Comparison of ENCODE assay signal across 2 cellular contexts in genomic region chr17:78253946-78254672, GRCh38.
TF ChIP-seq lines count a peak whose summit lies in the region.

No MANE protein-coding gene starts in this region.

TF ChIP-seq in HEK293, 187 proteins besides CTCF, POLR2A, EP300 and RAD21 (continued from another document and continues in another):
- TF ChIP-seq, protein P1, sequence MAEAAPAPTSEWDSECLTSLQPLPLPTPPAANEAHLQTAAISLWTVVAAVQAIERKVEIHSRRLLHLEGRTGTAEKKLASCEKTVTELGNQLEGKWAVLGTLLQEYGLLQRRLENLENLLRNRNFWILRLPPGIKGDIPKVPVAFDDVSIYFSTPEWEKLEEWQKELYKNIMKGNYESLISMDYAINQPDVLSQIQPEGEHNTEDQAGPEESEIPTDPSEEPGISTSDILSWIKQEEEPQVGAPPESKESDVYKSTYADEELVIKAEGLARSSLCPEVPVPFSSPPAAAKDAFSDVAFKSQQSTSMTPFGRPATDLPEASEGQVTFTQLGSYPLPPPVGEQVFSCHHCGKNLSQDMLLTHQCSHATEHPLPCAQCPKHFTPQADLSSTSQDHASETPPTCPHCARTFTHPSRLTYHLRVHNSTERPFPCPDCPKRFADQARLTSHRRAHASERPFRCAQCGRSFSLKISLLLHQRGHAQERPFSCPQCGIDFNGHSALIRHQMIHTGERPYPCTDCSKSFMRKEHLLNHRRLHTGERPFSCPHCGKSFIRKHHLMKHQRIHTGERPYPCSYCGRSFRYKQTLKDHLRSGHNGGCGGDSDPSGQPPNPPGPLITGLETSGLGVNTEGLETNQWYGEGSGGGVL (tag by site-specific recombination; IDR thresholded peaks at IDR 0.05), result peak; percentile 25; the same call in 1 of the 2 replicates
- peak; percentile 95 for TF ChIP-seq IKZF3 (tag by site-specific recombination; IDR thresholded peaks at IDR 0.05)
- peak; percentile 99 for TF ChIP-seq ZNF76 (tag by site-specific recombination; IDR thresholded peaks at IDR 0.05; ENCODE audit: borderline replicate concordance, low read depth)
- no peak for TF ChIP-seq ZNF311 (tag by site-specific recombination; IDR thresholded peaks at IDR 0.05; ENCODE audit: borderline replicate concordance)
- TF ChIP-seq ZNF529 (tag by site-specific recombination; IDR thresholded peaks at IDR 0.05; ENCODE audit: insufficient replicate concordance), result no peak
- TF ChIP-seq, protein P2, sequence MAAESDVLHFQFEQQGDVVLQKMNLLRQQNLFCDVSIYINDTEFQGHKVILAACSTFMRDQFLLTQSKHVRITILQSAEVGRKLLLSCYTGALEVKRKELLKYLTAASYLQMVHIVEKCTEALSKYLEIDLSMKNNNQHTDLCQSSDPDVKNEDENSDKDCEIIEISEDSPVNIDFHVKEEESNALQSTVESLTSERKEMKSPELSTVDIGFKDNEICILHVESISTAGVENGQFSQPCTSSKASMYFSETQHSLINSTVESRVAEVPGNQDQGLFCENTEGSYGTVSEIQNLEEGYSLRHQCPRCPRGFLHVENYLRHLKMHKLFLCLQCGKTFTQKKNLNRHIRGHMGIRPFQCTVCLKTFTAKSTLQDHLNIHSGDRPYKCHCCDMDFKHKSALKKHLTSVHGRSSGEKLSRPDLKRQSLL (tag by site-specific recombination; IDR thresholded peaks at IDR 0.05), result peak; percentile 55; the same call in 1 of the 2 replicates
- TF ChIP-seq ZNF335 (tag by site-specific recombination; conservative IDR thresholded peaks at IDR 0.05), result peak; percentile 91
- peak; percentile 95 for TF ChIP-seq ZBTB20 (tag by site-specific recombination; IDR thresholded peaks at IDR 0.05)
- TF ChIP-seq ZBTB21 (tag by site-specific recombination; IDR thresholded peaks at IDR 0.05), result no peak
- TF ChIP-seq, protein P3, sequence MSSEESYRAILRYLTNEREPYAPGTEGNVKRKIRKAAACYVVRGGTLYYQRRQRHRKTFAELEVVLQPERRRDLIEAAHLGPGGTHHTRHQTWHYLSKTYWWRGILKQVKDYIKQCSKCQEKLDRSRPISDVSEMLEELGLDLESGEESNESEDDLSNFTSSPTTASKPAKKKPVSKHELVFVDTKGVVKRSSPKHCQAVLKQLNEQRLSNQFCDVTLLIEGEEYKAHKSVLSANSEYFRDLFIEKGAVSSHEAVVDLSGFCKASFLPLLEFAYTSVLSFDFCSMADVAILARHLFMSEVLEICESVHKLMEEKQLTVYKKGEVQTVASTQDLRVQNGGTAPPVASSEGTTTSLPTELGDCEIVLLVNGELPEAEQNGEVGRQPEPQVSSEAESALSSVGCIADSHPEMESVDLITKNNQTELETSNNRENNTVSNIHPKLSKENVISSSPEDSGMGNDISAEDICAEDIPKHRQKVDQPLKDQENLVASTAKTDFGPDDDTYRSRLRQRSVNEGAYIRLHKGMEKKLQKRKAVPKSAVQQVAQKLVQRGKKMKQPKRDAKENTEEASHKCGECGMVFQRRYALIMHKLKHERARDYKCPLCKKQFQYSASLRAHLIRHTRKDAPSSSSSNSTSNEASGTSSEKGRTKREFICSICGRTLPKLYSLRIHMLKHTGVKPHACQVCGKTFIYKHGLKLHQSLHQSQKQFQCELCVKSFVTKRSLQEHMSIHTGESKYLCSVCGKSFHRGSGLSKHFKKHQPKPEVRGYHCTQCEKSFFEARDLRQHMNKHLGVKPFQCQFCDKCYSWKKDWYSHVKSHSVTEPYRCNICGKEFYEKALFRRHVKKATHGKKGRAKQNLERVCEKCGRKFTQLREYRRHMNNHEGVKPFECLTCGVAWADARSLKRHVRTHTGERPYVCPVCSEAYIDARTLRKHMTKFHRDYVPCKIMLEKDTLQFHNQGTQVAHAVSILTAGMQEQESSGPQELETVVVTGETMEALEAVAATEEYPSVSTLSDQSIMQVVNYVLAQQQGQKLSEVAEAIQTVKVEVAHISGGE (tag by site-specific recombination; conservative IDR thresholded peaks at IDR 0.05; ENCODE audit: low read depth), result 0 out of 2 replicates have a peak, but pooled peaks have one; percentile 25
- TF ChIP-seq ZNF423 (tag by site-specific recombination; IDR thresholded peaks at IDR 0.05), result no peak
- TF ChIP-seq YY1 (tag by site-specific recombination; IDR thresholded peaks at IDR 0.05), result peak; percentile 85
- TF ChIP-seq ZNF23 (tag by site-specific recombination; IDR thresholded peaks at IDR 0.05; ENCODE audit: borderline replicate concordance), result no peak
- TF ChIP-seq KLF9 (tag by site-specific recombination; IDR thresholded peaks at IDR 0.05; ENCODE audit: low read depth), result peak; percentile 7; the same call in 1 of the 2 replicates
- TF ChIP-seq ZNF366 (tag by site-specific recombination; conservative IDR thresholded peaks at IDR 0.05), result no peak
- TF ChIP-seq, protein P4, sequence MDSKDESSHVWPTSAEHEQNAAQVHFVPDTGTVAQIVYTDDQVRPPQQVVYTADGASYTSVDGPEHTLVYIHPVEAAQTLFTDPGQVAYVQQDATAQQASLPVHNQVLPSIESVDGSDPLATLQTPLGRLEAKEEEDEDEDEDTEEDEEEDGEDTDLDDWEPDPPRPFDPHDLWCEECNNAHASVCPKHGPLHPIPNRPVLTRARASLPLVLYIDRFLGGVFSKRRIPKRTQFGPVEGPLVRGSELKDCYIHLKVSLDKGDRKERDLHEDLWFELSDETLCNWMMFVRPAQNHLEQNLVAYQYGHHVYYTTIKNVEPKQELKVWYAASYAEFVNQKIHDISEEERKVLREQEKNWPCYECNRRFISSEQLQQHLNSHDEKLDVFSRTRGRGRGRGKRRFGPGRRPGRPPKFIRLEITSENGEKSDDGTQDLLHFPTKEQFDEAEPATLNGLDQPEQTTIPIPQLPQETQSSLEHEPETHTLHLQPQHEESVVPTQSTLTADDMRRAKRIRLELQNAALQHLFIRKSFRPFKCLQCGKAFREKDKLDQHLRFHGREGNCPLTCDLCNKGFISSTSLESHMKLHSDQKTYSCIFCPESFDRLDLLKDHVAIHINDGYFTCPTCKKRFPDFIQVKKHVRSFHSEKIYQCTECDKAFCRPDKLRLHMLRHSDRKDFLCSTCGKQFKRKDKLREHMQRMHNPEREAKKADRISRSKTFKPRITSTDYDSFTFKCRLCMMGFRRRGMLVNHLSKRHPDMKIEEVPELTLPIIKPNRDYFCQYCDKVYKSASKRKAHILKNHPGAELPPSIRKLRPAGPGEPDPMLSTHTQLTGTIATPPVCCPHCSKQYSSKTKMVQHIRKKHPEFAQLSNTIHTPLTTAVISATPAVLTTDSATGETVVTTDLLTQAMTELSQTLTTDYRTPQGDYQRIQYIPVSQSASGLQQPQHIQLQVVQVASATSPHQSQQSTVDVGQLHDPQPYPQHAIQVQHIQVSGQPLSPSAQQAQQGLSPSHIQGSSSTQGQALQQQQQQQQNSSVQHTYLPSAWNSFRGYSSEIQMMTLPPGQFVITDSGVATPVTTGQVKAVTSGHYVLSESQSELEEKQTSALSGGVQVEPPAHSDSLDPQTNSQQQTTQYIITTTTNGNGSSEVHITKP (tag by site-specific recombination; IDR thresholded peaks at IDR 0.05), result peak; percentile 62
- no peak for TF ChIP-seq ZNF548 (tag by site-specific recombination; IDR thresholded peaks at IDR 0.05)
- TF ChIP-seq ZBTB48 (tag by site-specific recombination; IDR thresholded peaks at IDR 0.05), result peak; percentile 89; the same call in 1 of the 2 replicates
- TF ChIP-seq ZSCAN30 (tag by site-specific recombination; IDR thresholded peaks at IDR 0.05), result peak; percentile 91
- peak; percentile 68 for TF ChIP-seq KLF8 (tag by site-specific recombination; IDR thresholded peaks at IDR 0.05)

TF ChIP-seq in K562, 482 proteins besides CTCF, POLR2A, EP300 and RAD21 (continued from another document and continues in another):
- TF ChIP-seq, protein P3 (CRISPR knock-in tag; IDR thresholded peaks at IDR 0.05), result peak in 1 of 3 experiments; percentile 57; a peak in 2 of 6 replicates
- TF ChIP-seq ARID4B (CRISPR knock-in tag; IDR thresholded peaks at IDR 0.05), result peak; percentile 60
- peak; percentile 86 for TF ChIP-seq RBFOX2 (IDR thresholded peaks at IDR 0.05; ENCODE audit: low read depth, low read length)
- no peak for TF ChIP-seq ZNF699 (CRISPR knock-in tag; IDR thresholded peaks at IDR 0.05; ENCODE audit: insufficient replicate concordance)
- 0 out of 2 replicates have a peak, but pooled peaks have one; percentile 53 for TF ChIP-seq ETV5 (CRISPR knock-in tag; IDR thresholded peaks at IDR 0.05; ENCODE audit: low read depth)
- peak; percentile 84 for TF ChIP-seq POLR2G (IDR thresholded peaks at IDR 0.05; ENCODE audit: low read depth, low read length)
- TF ChIP-seq RBM25 (IDR thresholded peaks at IDR 0.05; ENCODE audit: low read depth, low read length, severe bottlenecking), result no peak
- TF ChIP-seq ILK (tag; IDR thresholded peaks at IDR 0.05; ENCODE audit: borderline replicate concordance, low read depth), result no peak
- TF ChIP-seq ZNF197 (CRISPR knock-in tag; IDR thresholded peaks at IDR 0.05; ENCODE audit: low read depth), result peak; percentile 60; the same call in 1 of the 2 replicates
- TF ChIP-seq, protein P5, sequence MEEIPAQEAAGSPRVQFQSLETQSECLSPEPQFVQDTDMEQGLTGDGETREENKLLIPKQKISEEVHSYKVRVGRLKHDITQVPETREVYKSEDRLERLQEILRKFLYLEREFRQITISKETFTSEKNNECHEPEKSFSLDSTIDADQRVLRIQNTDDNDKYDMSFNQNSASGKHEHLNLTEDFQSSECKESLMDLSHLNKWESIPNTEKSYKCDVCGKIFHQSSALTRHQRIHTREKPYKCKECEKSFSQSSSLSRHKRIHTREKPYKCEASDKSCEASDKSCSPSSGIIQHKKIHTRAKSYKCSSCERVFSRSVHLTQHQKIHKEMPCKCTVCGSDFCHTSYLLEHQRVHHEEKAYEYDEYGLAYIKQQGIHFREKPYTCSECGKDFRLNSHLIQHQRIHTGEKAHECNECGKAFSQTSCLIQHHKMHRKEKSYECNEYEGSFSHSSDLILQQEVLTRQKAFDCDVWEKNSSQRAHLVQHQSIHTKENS (CRISPR knock-in tag; IDR thresholded peaks at IDR 0.05), result no peak
- TF ChIP-seq TEAD1 (CRISPR knock-in tag; IDR thresholded peaks at IDR 0.05), result peak in 1 of 2 experiments; percentile 56; a peak in 2 of 4 replicates
- TF ChIP-seq, protein P6, sequence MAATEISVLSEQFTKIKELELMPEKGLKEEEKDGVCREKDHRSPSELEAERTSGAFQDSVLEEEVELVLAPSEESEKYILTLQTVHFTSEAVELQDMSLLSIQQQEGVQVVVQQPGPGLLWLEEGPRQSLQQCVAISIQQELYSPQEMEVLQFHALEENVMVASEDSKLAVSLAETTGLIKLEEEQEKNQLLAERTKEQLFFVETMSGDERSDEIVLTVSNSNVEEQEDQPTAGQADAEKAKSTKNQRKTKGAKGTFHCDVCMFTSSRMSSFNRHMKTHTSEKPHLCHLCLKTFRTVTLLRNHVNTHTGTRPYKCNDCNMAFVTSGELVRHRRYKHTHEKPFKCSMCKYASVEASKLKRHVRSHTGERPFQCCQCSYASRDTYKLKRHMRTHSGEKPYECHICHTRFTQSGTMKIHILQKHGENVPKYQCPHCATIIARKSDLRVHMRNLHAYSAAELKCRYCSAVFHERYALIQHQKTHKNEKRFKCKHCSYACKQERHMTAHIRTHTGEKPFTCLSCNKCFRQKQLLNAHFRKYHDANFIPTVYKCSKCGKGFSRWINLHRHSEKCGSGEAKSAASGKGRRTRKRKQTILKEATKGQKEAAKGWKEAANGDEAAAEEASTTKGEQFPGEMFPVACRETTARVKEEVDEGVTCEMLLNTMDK (IDR thresholded peaks at IDR 0.05; ENCODE audit: borderline replicate concordance, insufficient read depth, low read depth, low read length, poor library complexity, severe bottlenecking), result no peak
- peak; percentile 90; the same call in 1 of the 2 replicates for TF ChIP-seq SNIP1 (IDR thresholded peaks at IDR 0.05; ENCODE audit: low read depth)
